ENCODE assay signal across 8 cellular contexts in the genomic region with DNA sequence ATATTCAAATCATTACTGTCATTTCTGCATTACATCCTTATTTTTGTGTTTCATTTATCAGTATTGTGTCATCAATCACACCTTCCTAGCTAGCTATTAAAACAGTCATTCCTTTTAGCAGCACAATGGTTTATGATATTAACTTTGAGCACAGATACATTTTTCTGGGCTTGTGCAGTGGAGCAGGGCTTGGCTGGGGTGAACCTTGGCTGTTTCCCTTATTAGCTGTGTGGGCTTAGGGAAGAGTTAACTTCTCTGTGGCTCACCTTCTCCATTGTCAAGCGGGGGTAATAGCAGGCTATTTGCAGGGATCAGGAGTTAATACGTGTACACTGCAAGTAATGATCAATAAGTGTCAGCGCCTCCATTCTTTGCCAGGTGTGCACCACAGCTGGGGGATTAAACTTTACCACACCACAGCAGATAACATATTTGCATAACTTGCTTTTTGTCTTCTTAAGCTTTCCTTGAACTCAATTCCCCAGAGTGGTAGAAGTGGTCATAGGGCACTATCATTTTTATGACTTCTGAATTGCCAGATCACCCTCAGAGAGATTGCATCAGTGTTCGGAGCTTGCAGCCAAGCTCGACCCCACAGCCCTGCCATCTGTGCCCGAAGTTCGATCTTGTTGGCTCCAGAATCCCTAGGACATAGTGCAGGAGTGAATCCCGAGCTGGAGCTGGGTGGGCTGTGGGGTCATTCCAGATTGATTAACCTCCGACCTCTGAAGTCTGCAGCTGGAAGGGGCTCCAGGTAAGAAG. TPM values are rescaled to one million over a fixed set of nuclear protein-coding genes. Genes with fewer than 3 reads are reported as not detected.
DNase-seq lines count a peak whose midpoint lies in the region; ATAC-seq and TF ChIP-seq lines count a peak whose summit lies in the region.

No MANE protein-coding gene starts in this region.

- 53% methylated on average over 9 of the region's 9 CpGs for WGBS in SK-N-SH (ENCODE audit: low lambda C conversion rate)
- 21 to 60% methylated on average over 9 of the region's 9 CpGs for WGBS in sigmoid colon, 2 donors

- H3K4me3 ChIP-seq in SK-N-SH (ENCODE audit: low read depth in 2 of 2, low read length in 1 of 2) (peak overlapping the region in 1 of 2 experiments; percentile 70; a peak in 2 of 4 replicates), MM.1S (ENCODE audit: low read length) (peak overlapping the region; percentile 69), sigmoid colon (no peak overlapping the region)

- H3K4me1 ChIP-seq in SK-N-SH (ENCODE audit: control insufficient read depth in 1 of 2, insufficient read depth in 2 of 2, low read depth in 1 of 2, low read length in 1 of 2): peaks cover 11 to 35% of the 10 kb centered on the region in 2 experiments
- peaks cover 24% of the 10 kb centered on the region for H3K4me1 ChIP-seq in MM.1S (ENCODE audit: low read length)
- peaks cover 0 to 32% (median 24%) of the 10 kb centered on the region in 4 donors for H3K4me1 ChIP-seq in sigmoid colon

- no peaks in the 10 kb centered on the region for H3K9me2 ChIP-seq in SK-N-SH
- H3K9me2 ChIP-seq in MM.1S (replicated peaks; ENCODE audit: insufficient read depth, low read length): no peaks in the 10 kb centered on the region

- POLR2A ChIA-PET in SK-N-SH (lab: Yijun Ruan, JAX): interaction anchor here (0.9 to 3.1 kb wide), 2 partner anchors 10 to 51 kb away, joined by 3 to 14 read pairs; a partner anchor contains a TSS

- H3F3A ChIP-seq in SK-N-SH (replicated peaks; ENCODE audit: insufficient read depth) (peaks cover 14% of the 10 kb centered on the region), MM.1S (ENCODE audit: insufficient read depth, low read length) (peaks cover 5% of the 10 kb centered on the region; the same call in 1 of the 2 replicates)

- CTCF ChIA-PET in SK-N-SH (lab: Yijun Ruan, JAX): interaction anchor here (1.0 to 6.4 kb wide), 13 partner anchors 9 to 252 kb away, joined by 3 to 28 read pairs (median 4); a partner anchor contains a TSS

- ATAC-seq in SK-N-SH treated with all-trans-retinoic acid at 6 μM for 48 hours: no peak
- no peak for ATAC-seq in HG02885 (IDR thresholded peaks at IDR 0.05; ENCODE audit: poor library complexity, unreplicated experiment)
- no peak for ATAC-seq in HG03175 (IDR thresholded peaks at IDR 0.05; ENCODE audit: unreplicated experiment)

- no peak for TF ChIP-seq RAD21 in SK-N-SH (IDR thresholded peaks at IDR 0.05; ENCODE audit: low read length)

- no peaks in the 10 kb centered on the region for H3K27me3 ChIP-seq in SK-N-SH (ENCODE audit: insufficient read depth)
- no peaks in the 10 kb centered on the region for H3K27me3 ChIP-seq in MM.1S (replicated peaks; ENCODE audit: insufficient read depth, low read length)
- H3K27me3 ChIP-seq in sigmoid colon: no peaks in the 10 kb centered on the region

- no peak for TF ChIP-seq POLR2A in sigmoid colon (IDR thresholded peaks at IDR 0.05)

- intact Hi-C loops in sigmoid colon (cut with DNase I): loop anchor here (2.0 to 5.0 kb wide), 2 partner anchors 50 to 189 kb away; a partner anchor contains a TSS

- peaks cover under 1 to 8% of the 10 kb centered on the region in 2 experiments for H3K36me3 ChIP-seq in SK-N-SH (replicated peaks in 1 of 2; ENCODE audit: control insufficient read depth in 1 of 2, insufficient read depth in 2 of 2, low read length in 1 of 2)
- H3K36me3 ChIP-seq in MM.1S (replicated peaks; ENCODE audit: insufficient read depth, low read length): no peaks in the 10 kb centered on the region
- H3K36me3 ChIP-seq in sigmoid colon: no peaks in the 10 kb centered on the region

- TF ChIP-seq CTCF in SK-N-SH (IDR thresholded peaks at IDR 0.05): no peak
- TF ChIP-seq CTCF in MM.1S (IDR thresholded peaks at IDR 0.05; ENCODE audit: low read length): no peak
- no peak for TF ChIP-seq CTCF in chondrocyte (IDR thresholded peaks at IDR 0.05)
- no peak for TF ChIP-seq CTCF in sigmoid colon (IDR thresholded peaks at IDR 0.05)

- peaks cover 22% of the 10 kb centered on the region for H4K20me1 ChIP-seq in SK-N-SH (ENCODE audit: insufficient read depth)
- H4K20me1 ChIP-seq in MM.1S (ENCODE audit: insufficient read depth, low read length): no peaks in the 10 kb centered on the region

- H2AFZ ChIP-seq in SK-N-SH (ENCODE audit: low read depth) (no peak overlapping the region), MM.1S (ENCODE audit: low read length) (no peak overlapping the region)

- peak; percentile 47 for DNase-seq in SK-N-SH
- peak; percentile 36 for DNase-seq in MM.1S
- no peak for DNase-seq in chondrocyte (ENCODE audit: low spot score)
- no peak for DNase-seq in sigmoid colon
- DNase-seq in cerebellum (ENCODE audit: low spot score): no peak

- H3K9me3 Mint-ChIP-seq in chondrocyte (ENCODE audit: low read depth): peaks cover 4% of the 10 kb centered on the region

- peak overlapping the region; percentile 98 for H3K4me2 ChIP-seq in SK-N-SH
- peak overlapping the region; percentile 96 for H3K4me2 ChIP-seq in MM.1S (ENCODE audit: low read depth, low read length)

- H3K9me3 ChIP-seq in SK-N-SH: no peaks in the 10 kb centered on the region
- no peaks in the 10 kb centered on the region for H3K9me3 ChIP-seq in MM.1S (replicated peaks; ENCODE audit: insufficient read depth, low read length)
- no peaks in the 10 kb centered on the region for H3K9me3 ChIP-seq in sigmoid colon

- peak overlapping the region in 1 of 2 experiments; percentile 86; a peak in 1 of 4 replicates for H3K27ac ChIP-seq in SK-N-SH (ENCODE audit: low read depth in 2 of 2, low read length in 1 of 2)
- peak overlapping the region; percentile 27; the same call in 1 of the 2 replicates for H3K27ac ChIP-seq in MM.1S (ENCODE audit: low read length)
- H3K27ac ChIP-seq in sigmoid colon: peak overlapping the region in 3 of 4 donors; percentile 96 to 97 (median 97)

- H3K4me3 Mint-ChIP-seq in chondrocyte (ENCODE audit: unreplicated experiment): peak overlapping the region; percentile 90

- H3K36me3 Mint-ChIP-seq in chondrocyte (ENCODE audit: low read depth): no peaks in the 10 kb centered on the region

- H3K9ac ChIP-seq in SK-N-SH (peak overlapping the region; percentile 74; the same call in 1 of the 2 replicates), MM.1S (ENCODE audit: low read length) (peak overlapping the region; percentile 71; the same call in 1 of the 2 replicates)

- no peaks in the 10 kb centered on the region for H3K27me3 Mint-ChIP-seq in chondrocyte (ENCODE audit: low read depth)

- H3K79me2 ChIP-seq in SK-N-SH (ENCODE audit: insufficient read depth) (peaks cover 30% of the 10 kb centered on the region), MM.1S (ENCODE audit: low read length) (peaks cover 29% of the 10 kb centered on the region)

- H3K27ac Mint-ChIP-seq in chondrocyte (ENCODE audit: unreplicated experiment): peak overlapping the region; percentile 98

- H3K4me1 Mint-ChIP-seq in chondrocyte (ENCODE audit: low read depth): peaks cover 52% of the 10 kb centered on the region

- TF ChIP-seq EP300 in SK-N-SH (IDR thresholded peaks at IDR 0.05; ENCODE audit: borderline replicate concordance in 1 of 2, low read depth in 1 of 2, low read length in 1 of 2) (0 out of 4 replicates have a peak, but pooled peaks of 1 of the 2 experiments have one; percentile 17), sigmoid colon (IDR thresholded peaks at IDR 0.05) (no peak)

TF ChIP-seq in SK-N-SH, 30 proteins besides CTCF, POLR2A, EP300 and RAD21:
- peak; percentile 42; the same call in 1 of the 2 replicates for TF ChIP-seq GATA2 (CRISPR knock-in tag; IDR thresholded peaks at IDR 0.05)
- TF ChIP-seq, protein P1, sequence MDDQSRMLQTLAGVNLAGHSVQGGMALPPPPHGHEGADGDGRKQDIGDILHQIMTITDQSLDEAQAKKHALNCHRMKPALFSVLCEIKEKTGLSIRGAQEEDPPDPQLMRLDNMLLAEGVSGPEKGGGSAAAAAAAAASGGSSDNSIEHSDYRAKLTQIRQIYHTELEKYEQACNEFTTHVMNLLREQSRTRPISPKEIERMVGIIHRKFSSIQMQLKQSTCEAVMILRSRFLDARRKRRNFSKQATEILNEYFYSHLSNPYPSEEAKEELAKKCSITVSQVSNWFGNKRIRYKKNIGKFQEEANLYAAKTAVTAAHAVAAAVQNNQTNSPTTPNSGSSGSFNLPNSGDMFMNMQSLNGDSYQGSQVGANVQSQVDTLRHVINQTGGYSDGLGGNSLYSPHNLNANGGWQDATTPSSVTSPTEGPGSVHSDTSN (IDR thresholded peaks at IDR 0.05): no peak
TF ChIP-seq in SK-N-SH: peak in this region for 1.

TF ChIP-seq in SK-N-SH treated with all-trans-retinoic acid at 6 μM for 48 hours, 23 proteins besides CTCF, POLR2A, EP300 and RAD21 (continues in another document):
- TF ChIP-seq GLIS3 (CRISPR knock-in tag; IDR thresholded peaks at IDR 0.05): no peak
- no peak for TF ChIP-seq TCF4 (CRISPR knock-in tag; IDR thresholded peaks at IDR 0.05; ENCODE audit: borderline replicate concordance)
- no peak for TF ChIP-seq ISL1 (CRISPR knock-in tag; IDR thresholded peaks at IDR 0.05)
- TF ChIP-seq ZFP30 (CRISPR knock-in tag; IDR thresholded peaks at IDR 0.05): no peak
- TF ChIP-seq ZNF8 (CRISPR knock-in tag; IDR thresholded peaks at IDR 0.05): no peak
- no peak for TF ChIP-seq ZNF565 (CRISPR knock-in tag; conservative IDR thresholded peaks at IDR 0.05; ENCODE audit: low read depth)
- no peak for TF ChIP-seq ZNF70 (CRISPR knock-in tag; IDR thresholded peaks at IDR 0.05)

RNA-seq across cellular contexts. Expression of a gene that starts 1.5 kb away (rescaled TPM):
- polyA plus RNA-seq in SK-N-SH (2012; rRNA removed) (32.2 and 35.8 TPM in 2 replicates), sigmoid colon (100 to 1,000 TPM in 2 of 3 donors, 10 to 100 TPM in 1; 45.6 to 198 (median 163) TPM)
- 16.8 and 25.0 TPM in 2 replicates for polyA plus RNA-seq in SK-N-SH (2012; cell fraction: cytosol; rRNA removed)
- 75.6 and 77.6 TPM in 2 replicates for polyA plus RNA-seq in SK-N-SH (2012; cell fraction: nucleus; rRNA removed)
- total RNA-seq in chondrocyte (130 to 171 TPM (median 170 TPM) in 3 replicates), sigmoid colon (100 to 1,000 TPM; 147 to 317 (median 226) TPM), cerebellum (61.5 TPM)

RNA-seq across cellular contexts. Expression of a gene that starts 50.9 kb away (rescaled TPM):
- polyA plus RNA-seq in SK-N-SH (2012; rRNA removed) (76.1 and 78.2 TPM in 2 replicates), sigmoid colon (100 to 1,000 TPM in 1 of 3 donors, 10 to 100 TPM in 2; 33.0 to 117 (median 48.6) TPM)
- 36.3 and 54.5 TPM in 2 replicates for polyA plus RNA-seq in SK-N-SH (2012; cell fraction: cytosol; rRNA removed)
- polyA plus RNA-seq in SK-N-SH (2012; cell fraction: nucleus; rRNA removed): 172 and 200 TPM in 2 replicates
- total RNA-seq in chondrocyte (42.2 to 53.5 TPM (median 50.3 TPM) in 3 replicates), sigmoid colon (10 to 100 TPM; 26.0 to 48.2 (median 37.2) TPM), cerebellum (38.0 TPM)

Comparison
In these comparisons a context has a peak if more than half of its experiments do, and no peak if none do; other contexts are left out.
1. DNase-seq: peak in SK-N-SH (single experiment) and MM.1S (single experiment); none in chondrocyte (single experiment), sigmoid colon (single experiment) and cerebellum (single experiment).